14 cellular contexts compared by ENCODE assay signal in the genomic region with DNA sequence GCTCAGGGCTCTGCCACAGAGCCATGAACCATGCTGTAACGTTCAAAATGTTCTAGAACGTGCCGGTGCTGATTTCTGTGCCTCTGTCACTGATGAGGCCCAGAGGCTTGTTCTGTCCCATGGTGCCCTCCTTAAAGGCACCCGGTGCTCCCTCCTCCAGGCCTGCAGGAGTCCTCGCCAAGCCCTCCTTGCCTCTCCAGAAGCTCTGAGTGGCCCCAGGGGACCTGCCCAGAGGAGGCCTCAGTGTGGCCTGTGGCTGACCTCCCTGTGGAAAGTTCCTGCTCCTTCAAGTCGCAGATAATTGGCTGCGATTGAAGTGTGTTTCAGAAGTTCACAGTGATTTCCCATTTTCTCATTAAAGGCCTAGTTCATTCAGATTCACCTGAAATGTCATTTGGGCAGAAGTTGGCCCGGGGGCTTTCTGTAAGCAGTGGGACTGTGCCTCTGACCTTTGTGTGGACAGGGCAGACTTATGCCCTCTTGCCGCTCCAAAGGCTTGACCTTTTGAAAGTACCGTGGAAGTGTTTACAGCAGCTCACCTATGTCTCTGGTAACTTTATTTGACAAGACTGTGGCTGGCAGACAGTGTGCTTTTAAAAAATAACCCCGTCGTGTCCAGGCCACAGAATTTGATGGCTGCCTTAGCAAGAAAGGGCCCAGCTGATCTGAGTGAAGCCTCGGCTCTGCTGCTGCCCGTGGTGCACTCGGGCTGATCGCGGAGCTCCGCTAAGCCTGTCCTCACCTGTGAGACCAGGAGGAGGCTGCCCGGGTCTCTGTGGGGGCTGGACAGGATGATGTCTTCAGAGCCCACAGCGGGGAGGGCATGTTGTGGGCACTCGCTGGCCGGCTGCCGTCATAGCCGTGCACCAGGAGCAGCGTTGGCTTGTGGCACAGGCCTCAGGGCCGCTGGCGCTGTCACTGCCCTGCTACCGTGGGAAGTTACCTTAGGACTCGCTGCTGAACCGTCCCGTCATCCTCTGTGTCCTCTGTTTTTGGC. TPM values are rescaled to one million over a fixed set of nuclear protein-coding genes. Genes with fewer than 3 reads are reported as not detected.
A peak's percentile ranks its signal among the peaks of the same experiment; 100 is the strongest.
DNase-seq lines count a peak whose midpoint lies in the region; ATAC-seq and TF ChIP-seq lines count a peak whose summit lies in the region.
"Had no signal": no experiment of that assay in that cellular context is flagged by ENCODE, and none has a peak within 500 bp of the region (broad histone marks: within the 10 kb centered on the region; RNA-seq: fewer than 3 reads in every experiment).

No MANE protein-coding gene starts in this region.

- no peaks in the 10 kb centered on the region for H3K4me1 Mint-ChIP-seq in stimulated activated naive CD8-positive, alpha-beta T cell treated with anti-CD3 and anti-CD28 coated beads, Interleukin-15, amount 100 ng/mL, for 72 hours
- H3K4me1 Mint-ChIP-seq in Caco-2 (ENCODE audit: low read depth, unreplicated experiment): peaks cover 6% of the 10 kb centered on the region

- H3K9me3 Mint-ChIP-seq in stimulated activated naive CD8-positive, alpha-beta T cell treated with anti-CD3 and anti-CD28 coated beads, Interleukin-15, amount 100 ng/mL, for 72 hours: no peaks in the 10 kb centered on the region
- H3K9me3 Mint-ChIP-seq in Caco-2 (ENCODE audit: unreplicated experiment): no peaks in the 10 kb centered on the region
- H3K9me3 Mint-ChIP-seq: CD8-positive, alpha-beta T cell; GM23338; H9 had no signal

- no peak overlapping the region for H3K27ac ChIP-seq in neuronal stem cell (replicated peaks; ENCODE audit: low read length)
- H3K27ac ChIP-seq: BLaER1 treated with 17β-estradiol and CSF1 and Interleukin-3, amounts not matched to agents 10 nM and 100 nM had no signal

- H2AK5ac ChIP-seq in neuronal stem cell (ENCODE audit: low read depth, low read length): no peak overlapping the region

- H3K18ac ChIP-seq in neuronal stem cell (ENCODE audit: low read length): no peak overlapping the region

- no peak overlapping the region for H3K4me3 Mint-ChIP-seq in stimulated activated naive CD8-positive, alpha-beta T cell treated with anti-CD3 and anti-CD28 coated beads, Interleukin-15, amount 100 ng/mL, for 72 hours
- no peak overlapping the region for H3K4me3 Mint-ChIP-seq in Caco-2 (ENCODE audit: unreplicated experiment)
- H3K4me3 Mint-ChIP-seq: B cell; CD8-positive, alpha-beta T cell; GM23338; H9 had no signal

- WGBS in neuronal stem cell (ENCODE audit: extremely low coverage in 2 of 2, insufficient read length in 2 of 2, insufficient replicate concordance in 1 of 2), 2 donors: no CpG with 5 or more reads among the region's 31 CpGs

- H3K4me2 ChIP-seq in neuronal stem cell (ENCODE audit: insufficient read depth, low read length, poor library complexity, severe bottlenecking): no peak overlapping the region
- H3K4me2 ChIP-seq: BLaER1 treated with 17β-estradiol and CSF1 and Interleukin-3, amounts not matched to agents 10 nM and 100 nM; GM23338 had no signal

- no peak for ATAC-seq in stimulated activated naive CD8-positive, alpha-beta T cell treated with anti-CD3 and anti-CD28 coated beads, Interleukin-15, amount 100 ng/mL, for 72 hours
- ATAC-seq in stimulated activated naive CD8-positive, alpha-beta T cell treated with anti-CD3 and anti-CD28 coated beads, Interleukin-15, Interleukin-2, amounts not matched to agents 100 U/mL and 50 U/mL, for 24 hours: no peak
- ATAC-seq in HG03342 (IDR thresholded peaks at IDR 0.05; ENCODE audit: unreplicated experiment): no peak
- ATAC-seq: CD8-positive, alpha-beta T cell; GM23338; HepG2 had no signal

- H3K9ac ChIP-seq in neuronal stem cell (ENCODE audit: low read depth, low read length, poor library complexity): no peak overlapping the region
- H3K9ac ChIP-seq: BLaER1 treated with 17β-estradiol and CSF1 and Interleukin-3, amounts not matched to agents 10 nM and 100 nM had no signal

- H3K27ac Mint-ChIP-seq in stimulated activated naive CD8-positive, alpha-beta T cell treated with anti-CD3 and anti-CD28 coated beads, Interleukin-15, amount 100 ng/mL, for 72 hours: peak overlapping the region; percentile 7 to 63
- no peak overlapping the region for H3K27ac Mint-ChIP-seq in Caco-2 (ENCODE audit: unreplicated experiment)
- H3K27ac Mint-ChIP-seq: B cell; CD8-positive, alpha-beta T cell; GM23338; H9 had no signal

- H3K36me3 ChIP-seq in neuronal stem cell (replicated peaks in 1 of 2; ENCODE audit: control insufficient read depth in 2 of 2, insufficient read depth in 2 of 2, low read length in 2 of 2) (peaks cover 15 to 75% of the 10 kb centered on the region in 2 donors), Caco-2 (ENCODE audit: control insufficient read depth, insufficient read depth, low read length) (peaks cover 2% of the 10 kb centered on the region; the same call in 1 of the 2 replicates)

- no peak overlapping the region for H2AFZ ChIP-seq in neuronal stem cell (ENCODE audit: low read length)
- H2AFZ ChIP-seq: GM23338 had no signal

- H3K4me1 ChIP-seq in neuronal stem cell (ENCODE audit: control insufficient read depth in 2 of 2, insufficient read depth in 1 of 2, low read depth in 1 of 2, low read length in 2 of 2) (peaks cover 0 to 5% of the 10 kb centered on the region in 2 donors), Caco-2 (peaks cover 6% of the 10 kb centered on the region)

- H2BK12ac ChIP-seq in neuronal stem cell (ENCODE audit: low read length): no peak overlapping the region

- H4K8ac ChIP-seq in neuronal stem cell (ENCODE audit: low read depth, low read length): no peak overlapping the region

- intact Hi-C loops in Caco-2 (cut with micrococcal nuclease; ENCODE audit: unreplicated experiment): no loop called here

- H3K27me3 ChIP-seq in neuronal stem cell (ENCODE audit: control insufficient read depth in 3 of 3, insufficient read depth in 3 of 3, low read depth in 1 of 3, low read length in 3 of 3): no peaks in the 10 kb centered on the region
- no peaks in the 10 kb centered on the region for H3K27me3 ChIP-seq in Caco-2 (replicated peaks; ENCODE audit: control insufficient read depth, insufficient read depth, low read length)
- H3K27me3 ChIP-seq: BLaER1 treated with 17β-estradiol and CSF1 and Interleukin-3, amounts not matched to agents 10 nM and 100 nM had no signal

- POLR2A ChIA-PET in Caco-2 (lab: Charles Lee): no interaction called here

- CTCF ChIA-PET in Caco-2 (lab: Charles Lee): no interaction called here

- peak overlapping the region; percentile 27 for H3K14ac ChIP-seq in neuronal stem cell (ENCODE audit: low read length)

- no TSS peak for BruUV-seq in Caco-2 (replicated peaks; lab: Mats Ljungman, UMichigan)

- H3K36me3 Mint-ChIP-seq in Caco-2 (ENCODE audit: insufficient read depth, unreplicated experiment): peaks cover 24% of the 10 kb centered on the region

- no peaks in the 10 kb centered on the region for H3K9me3 ChIP-seq in neuronal stem cell (replicated peaks in 1 of 2; ENCODE audit: control insufficient read depth in 2 of 2, insufficient read depth in 1 of 2, low read depth in 1 of 2, low read length in 2 of 2)
- no peaks in the 10 kb centered on the region for H3K9me3 ChIP-seq in Caco-2
- H3K9me3 ChIP-seq: BLaER1 treated with 17β-estradiol and CSF1 and Interleukin-3, amounts not matched to agents 10 nM and 100 nM had no signal

- H3K27me3 Mint-ChIP-seq in stimulated activated naive CD8-positive, alpha-beta T cell treated with anti-CD3 and anti-CD28 coated beads, Interleukin-15, amount 100 ng/mL, for 72 hours: no peaks in the 10 kb centered on the region
- H3K27me3 Mint-ChIP-seq in Caco-2 (ENCODE audit: insufficient read depth, unreplicated experiment): no peaks in the 10 kb centered on the region
- H3K27me3 Mint-ChIP-seq: B cell had no signal

- H4K91ac ChIP-seq in neuronal stem cell (ENCODE audit: low read depth, low read length, poor library complexity): no peak overlapping the region

- H3K23ac ChIP-seq in neuronal stem cell (ENCODE audit: low read depth, low read length, poor library complexity): peak overlapping the region; percentile 66

- H3K4me3 ChIP-seq in neuronal stem cell (ENCODE audit: low read length in 2 of 2) (no peak overlapping the region), Caco-2 (ENCODE audit: low read depth, low read length) (no peak overlapping the region)
- H3K4me3 ChIP-seq: BLaER1 treated with 17β-estradiol and CSF1 and Interleukin-3, amounts not matched to agents 10 nM and 100 nM; GM23338 had no signal

- no peak overlapping the region for H2BK120ac ChIP-seq in neuronal stem cell (ENCODE audit: low read depth, low read length)

- H3K79me1 ChIP-seq in neuronal stem cell (ENCODE audit: low read depth, low read length): no peaks in the 10 kb centered on the region

- no peak overlapping the region for H3K4ac ChIP-seq in neuronal stem cell (ENCODE audit: low read length)

- no peak for TF ChIP-seq CTCF in Caco-2 (IDR thresholded peaks at IDR 0.05; ENCODE audit: insufficient read depth in 1 of 2, low read depth in 1 of 2, low read length in 1 of 2, severe bottlenecking in 1 of 2, unreplicated experiment in 1 of 2)

- H2BK5ac ChIP-seq in neuronal stem cell (ENCODE audit: low read length): no peak overlapping the region

- H2BK15ac ChIP-seq in neuronal stem cell (ENCODE audit: low read length): no peak overlapping the region

- no peak for DNase-seq in stimulated activated naive CD8-positive, alpha-beta T cell treated with anti-CD3 and anti-CD28 coated beads, Interleukin-15, amount 100 ng/mL, for 72 hours
- no peak for DNase-seq in stimulated activated naive CD8-positive, alpha-beta T cell treated with anti-CD3 and anti-CD28 coated beads, Interleukin-15, Interleukin-2, amounts not matched to agents 100 U/mL and 50 U/mL, for 24 hours
- DNase-seq in islet precursor cell: peak; percentile 49
- DNase-seq in neuronal stem cell (ENCODE audit: low spot score): no peak
- no peak for DNase-seq in Caco-2
- no peak for DNase-seq in glomerular visceral epithelial cell (ENCODE audit: extremely low spot score)
- DNase-seq: CD8-positive, alpha-beta T cell; COR-L47; H9 had no signal

RNA-seq across cellular contexts. Expression of a gene that starts 25.3 kb away (rescaled TPM):
- polyA plus RNA-seq in neuronal stem cell (2013, experiment 1 of 2): 5.4 TPM
- 4.4 TPM for polyA plus RNA-seq in neuronal stem cell (2013, experiment 2 of 2)
- 22.3 and 23.4 TPM in 2 replicates for total RNA-seq in Caco-2 (2022)

RNA-seq across cellular contexts. Expression of a gene that starts 25.4 kb away (rescaled TPM):
- 7.3 TPM for polyA plus RNA-seq in neuronal stem cell (2013, experiment 1 of 2)
- 8.3 TPM for polyA plus RNA-seq in neuronal stem cell (2013, experiment 2 of 2)
- 11.5 and 14.1 TPM in 2 replicates for total RNA-seq in Caco-2 (2022)
